ENCODE assay signal across 8 cellular contexts in genomic region chr13:19782049-19782726, GRCh38. TPM values are rescaled to one million over a fixed set of nuclear protein-coding genes. Genes with fewer than 3 reads are reported as not detected.
DNase-seq lines count a peak whose midpoint lies in the region; ATAC-seq, FAIRE-seq and TF ChIP-seq lines count a peak whose summit lies in the region.

No MANE protein-coding gene starts in this region.

- FAIRE-seq in keratinocyte (lab: Jason Lieb, UNC), result no peak

- H3K4me3 ChIP-seq in cardiac fibroblast (replicated peaks in 1 of 2; ENCODE audit: low read depth in 2 of 2, low read length in 2 of 2), result peak overlapping the region; percentile 73 to 92
- H3K4me3 ChIP-seq in keratinocyte (ENCODE audit: control insufficient read depth in 2 of 3, extremely low read depth in 1 of 3, insufficient read depth in 2 of 3, low read depth in 1 of 3, low read length in 3 of 3), result peak overlapping the region; percentile 64 to 99 (median 90)

- dilution Hi-C loops in keratinocyte (cut with MboI; ENCODE audit: extremely low pct_ligation_motif_present, low sequenced_read_pairs), result no loop called here

- peak overlapping the region; percentile 88 for H2AFZ ChIP-seq in keratinocyte (ENCODE audit: control insufficient read depth, low read length)

- no peaks in the 10 kb centered on the region for H3K9me3 ChIP-seq in keratinocyte (ENCODE audit: control insufficient read depth, low read depth, low read length)

- peaks cover 28% of the 10 kb centered on the region for H3K79me2 ChIP-seq in keratinocyte (ENCODE audit: control insufficient read depth, insufficient read depth, low read length)

- peaks cover 3% of the 10 kb centered on the region for H3K4me1 ChIP-seq in keratinocyte (ENCODE audit: control insufficient read depth, extremely low read depth, insufficient read depth, low read length)

- H3K9me1 ChIP-seq in keratinocyte (ENCODE audit: control insufficient read depth, extremely low read depth, insufficient read depth, low read length), result no peaks in the 10 kb centered on the region

- TF ChIP-seq CTCF in cardiac fibroblast (IDR thresholded peaks at IDR 0.05; ENCODE audit: low read depth, low read length) (no peak), keratinocyte (optimal IDR thresholded peaks at IDR 0.05 in 1 of 3, IDR thresholded peaks at IDR 0.05 in 1 of 3, conservative IDR thresholded peaks at IDR 0.05 in 1 of 3; ENCODE audit: extremely low read depth in 1 of 3, insufficient read depth in 2 of 3, low read length in 3 of 3) (no peak)

- no peaks in the 10 kb centered on the region for H4K20me1 ChIP-seq in keratinocyte (ENCODE audit: control insufficient read depth, extremely low read depth, insufficient read depth, low read length)

- H3K36me3 ChIP-seq in keratinocyte (ENCODE audit: control insufficient read depth in 2 of 2, extremely low read depth in 1 of 2, insufficient read depth in 2 of 2, low read length in 2 of 2), result no peaks in the 10 kb centered on the region

- peak; percentile 50 for ATAC-seq in GM21528 (IDR thresholded peaks at IDR 0.05; ENCODE audit: low FRiP score, unreplicated experiment)

- peak overlapping the region; percentile 77 for H3K4me2 ChIP-seq in keratinocyte (ENCODE audit: control insufficient read depth, extremely low read depth, insufficient read depth, low read depth, low read length)

- DNase-seq in DMS153 treated with DMSO at 0.1 percent for 48 hours (lab: John Stamatoyannopoulos, UW; ENCODE audit: unreplicated experiment) (peak; percentile 14), KBM-7 (peak; percentile 49), cardiac fibroblast (ENCODE audit: low read depth in 2 of 2) (peak; percentile 59 to 63), keratinocyte (ENCODE audit: low read depth, low spot score) (no peak), NCI-H1694 treated with DMSO at 0.1 percent for 48 hours (lab: John Stamatoyannopoulos, UW) (no peak)
- DNase-seq in activated CD4-positive, CD25-positive, alpha-beta regulatory T cell (lab: John Stamatoyannopoulos, UW), result peak; percentile 18 to 52 (median 31)
- peak; percentile 49 for DNase-seq in stimulated activated CD4-positive, alpha-beta T cell treated with anti-CD3 and anti-CD28 coated beads, Interleukin-12 subunit alpha, Interleukin-12 subunit beta, amount 100 ng/mL, for 4 hours

- no peaks in the 10 kb centered on the region for H3K27me3 ChIP-seq in keratinocyte (ENCODE audit: control insufficient read depth, extremely low read depth, insufficient read depth, low read length)

- in situ Hi-C loops in KBM-7 (cut with MboI; ENCODE audit: low pct_unique_long_range_greater_than_20kb, low sequenced_read_pairs), result no loop called here

- peak overlapping the region; percentile 77 for H3K27ac ChIP-seq in keratinocyte (ENCODE audit: control insufficient read depth, insufficient read depth, low read length)

- H3K9ac ChIP-seq in keratinocyte (ENCODE audit: control insufficient read depth, extremely low read depth, insufficient read depth, low read length), result peak overlapping the region; percentile 83

RNA-seq across cellular contexts. Expression of gene PSPC1, which starts 0.6 kb away (rescaled TPM):
- polyA plus RNA-seq in keratinocyte, result 26.3 to 38.0 TPM (median 37.5 TPM) in 3 replicates
- polyA plus RNA-seq in keratinocyte (2011; ENCODE audit: low read depth), result 82.9 TPM
- polyA plus RNA-seq in keratinocyte (2011; cell fraction: cytosol; rRNA removed), result 19.3 and 20.7 TPM in 2 replicates
- 37.0 and 44.3 TPM in 2 replicates for polyA plus RNA-seq in keratinocyte (2011; cell fraction: nucleus; rRNA removed)
- polyA plus RNA-seq in keratinocyte (2012; ENCODE audit: low replicate concordance), result 28.6 and 35.1 TPM in 2 replicates
- polyA minus RNA-seq in keratinocyte, result 18.0 to 37.9 TPM (median 33.5 TPM) in 3 replicates
- 12.5 TPM for polyA minus RNA-seq in keratinocyte (2011; cell fraction: cytosol; rRNA and poly(A)+ RNA removed)
- polyA minus RNA-seq in keratinocyte (2011; cell fraction: nucleus; rRNA and poly(A)+ RNA removed), result 45.3 and 58.8 TPM in 2 replicates

Comparison
In these comparisons a context has a peak if more than half of its experiments do, and no peak if none do; other contexts are left out.
1. DNase-seq: peak in DMS153 treated with DMSO at 0.1 percent for 48 hours (single experiment), KBM-7 (single experiment), activated CD4-positive, CD25-positive, alpha-beta regulatory T cell (4 of 4), cardiac fibroblast (2 of 2) and stimulated activated CD4-positive, alpha-beta T cell treated with anti-CD3 and anti-CD28 coated beads, Interleukin-12 subunit alpha, Interleukin-12 subunit beta, amount 100 ng/mL, for 4 hours (single experiment); none in keratinocyte (single experiment) and NCI-H1694 treated with DMSO at 0.1 percent for 48 hours (single experiment).